Comparison of ENCODE assay signal across 29 cellular contexts in genomic region chr22:35809816-35810215, GRCh38.
"Had no signal": no experiment of that assay in that cellular context is flagged by ENCODE, and none has a peak within 500 bp of the region (broad histone marks: within the 10 kb centered on the region; RNA-seq: fewer than 3 reads in every experiment).

No MANE protein-coding gene starts in this region.

- H3K27me3 Mint-ChIP-seq: progenitor cell of endocrine pancreas had no signal

- H3K4me1 Mint-ChIP-seq: memory B cell, neural progenitor cell had no signal

- H3K27ac ChIP-seq: coronary artery, esophagus muscularis mucosa, foreskin keratinocyte, gastroesophageal sphincter, heart left ventricle, hepatocyte, left lung, lower lobe of right lung, neural progenitor cell, parathyroid adenoma, testis, tibial artery, upper lobe of left lung, uterus had no signal

- H3K4me1 ChIP-seq: foreskin keratinocyte, left lung, lower lobe of right lung, neural progenitor cell, parathyroid adenoma, testis, tibial artery, upper lobe of left lung, uterus had no signal

- H3K36me3 ChIP-seq: uterus had no signal

- H2AFZ ChIP-seq: hepatocyte, neural progenitor cell, parathyroid adenoma had no signal

- H3K27me3 ChIP-seq: esophagus muscularis mucosa, foreskin keratinocyte, gastroesophageal sphincter, heart left ventricle, hepatocyte, left lung, neural progenitor cell, testis, tibial artery, upper lobe of left lung, uterus had no signal

- H3K4me2 ChIP-seq: hepatocyte, neural progenitor cell, smooth muscle cell had no signal

- FAIRE-seq: endothelial cell of umbilical vein, kidney had no signal

- H3K9me3 ChIP-seq: gastroesophageal sphincter, lower lobe of right lung, testis, tibial artery, upper lobe of left lung, uterus had no signal

- H3K27ac Mint-ChIP-seq: memory B cell; natural killer cell treated with Interleukin-12 subunit alpha and Interleukin-12 subunit beta and Interleukin-15 and Interleukin-18, amount 100 ng/mL, for 72 hours; neural progenitor cell had no signal

- H3K4me3 ChIP-seq: coronary artery, esophagus muscularis mucosa, gastroesophageal sphincter, heart left ventricle, hepatocyte, left lung, lower lobe of right lung, neural progenitor cell, smooth muscle cell, testis, tibial artery, upper lobe of left lung, uterus had no signal

- H3K36me3 Mint-ChIP-seq: memory B cell; natural killer cell treated with Interleukin-12 subunit alpha and Interleukin-12 subunit beta and Interleukin-15 and Interleukin-18, amount 100 ng/mL, for 72 hours had no signal

- H3K4me3 Mint-ChIP-seq: memory B cell; natural killer cell treated with Interleukin-12 subunit alpha and Interleukin-12 subunit beta and Interleukin-15 and Interleukin-18, amount 100 ng/mL, for 72 hours; neural progenitor cell had no signal

- H3K9me3 Mint-ChIP-seq: natural killer cell treated with Interleukin-12 subunit alpha and Interleukin-12 subunit beta and Interleukin-15 and Interleukin-18, amount 100 ng/mL, for 72 hours had no signal

- DNase-seq: dermis blood vessel endothelial cell; effector memory CD4-positive, alpha-beta T cell; foreskin keratinocyte; heart left ventricle; kidney; left lung; lower lobe of right lung; stimulated activated CD4-positive, alpha-beta T cell treated with anti-CD3 and anti-CD28 coated beads, Interleukin-12 subunit alpha, Interleukin-12 subunit beta, amount 100 ng/mL, for 4 hours; stimulated activated CD4-positive, alpha-beta T cell treated with anti-CD3 and anti-CD28 coated beads, Interleukin-1b, Interleukin-23, amount 100 ng/mL, for 48 hours; stimulated activated CD4-positive, alpha-beta T cell treated with anti-CD3 and anti-CD28 coated beads, Interleukin-4, amount 100 ng/mL, for 1 hour; stimulated activated CD8-positive, alpha-beta memory T cell treated with anti-CD3 and anti-CD28 coated beads, Interleukin-4, amount 100 ng/mL, for 48 hours; stimulated activated naive CD4-positive, alpha-beta T cell treated with Interleukin-2 at 50 U/mL for 16 hours; substantia nigra; testis; tibial artery; upper lobe of left lung; uterus had no signal

- H3K9ac ChIP-seq: neural progenitor cell, parathyroid adenoma had no signal

- ATAC-seq: foreskin keratinocyte; gastroesophageal sphincter; heart left ventricle; left lung; lower lobe of right lung; natural killer cell treated with Interleukin-12 subunit alpha and Interleukin-12 subunit beta and Interleukin-15 and Interleukin-18, amount 100 ng/mL, for 72 hours; sciatic nerve had no signal
